Comparison of ENCODE assay signal across 8 cellular contexts in genomic region chr7:36152756-36153570, GRCh38. TPM values are rescaled to one million over a fixed set of nuclear protein-coding genes. Genes with fewer than 3 reads are reported as not detected.
DNase-seq lines count a peak whose midpoint lies in the region; ATAC-seq, FAIRE-seq and TF ChIP-seq lines count a peak whose summit lies in the region.

EEPD1 (plus strand) TSS chr7:36153254; CDS start chr7:36154325, 1,071 bp downstream.

- no peaks in the 10 kb centered on the region for H3K36me3 Mint-ChIP-seq in activated T-cell treated with anti-CD3 and anti-CD28 coated beads, Interleukin-2, amount 50 U/mL, for 72 hours (ENCODE audit: insufficient read depth in 2 of 2)

- H4K20me1 ChIP-seq in KMS-11 (ENCODE audit: insufficient read depth): no peaks in the 10 kb centered on the region

- TF ChIP-seq CTCF in KMS-11 (conservative IDR thresholded peaks at IDR 0.05; ENCODE audit: low read depth, low read length) (no peak), esophagus muscularis mucosa (IDR thresholded peaks at IDR 0.05) (peak in 1 of 3 experiments; percentile 7)

- H3K79me2 ChIP-seq in KMS-11 (ENCODE audit: insufficient read depth, low read depth): no peaks in the 10 kb centered on the region

- DNase-seq in DMS53 treated with DMSO at 0.1 percent for 48 hours (lab: John Stamatoyannopoulos, UW; ENCODE audit: unreplicated experiment): peak; percentile 96
- DNase-seq in RCC 7860 (ENCODE audit: low spot score): peak; percentile 97
- DNase-seq in activated T-cell treated with anti-CD3 and anti-CD28 coated beads, Interleukin-2, amount 50 U/mL, for 72 hours: peak; percentile 100
- DNase-seq in esophagus muscularis mucosa (ENCODE audit: extremely low spot score): peak; percentile 100
- peak; percentile 99 for DNase-seq in stimulated activated CD8-positive, alpha-beta memory T cell treated with anti-CD3 and anti-CD28 coated beads, Interleukin-7, amount 100 ng/mL, for 24 hours (ENCODE audit: low read depth)

- H3K27ac ChIP-seq in KMS-11 (no peak within 1 kb of the TSS), esophagus muscularis mucosa (replicated peaks in 1 of 4) (peak within 1 kb of the TSS; percentile 93 to 97 (median 95)), muscle layer of duodenum (ENCODE audit: low read length) (peak within 1 kb of the TSS; percentile 84)

- FAIRE-seq in RCC 7860 (lab: Jason Lieb, UNC): peak; percentile 93

- H3K27ac Mint-ChIP-seq in activated T-cell treated with anti-CD3 and anti-CD28 coated beads, Interleukin-2, amount 50 U/mL, for 72 hours: no peak within 1 kb of the TSS

- peak; percentile 59 for TF ChIP-seq POLR2A in esophagus muscularis mucosa (IDR thresholded peaks at IDR 0.05; ENCODE audit: low read depth)

- no peak within 1 kb of the TSS for H3K4me3 ChIP-seq in KMS-11 (IDR thresholded peaks at IDR 0.05; ENCODE audit: insufficient read depth, low read depth, low read length)
- peak within 1 kb of the TSS; percentile 73 to 92 (median 80) for H3K4me3 ChIP-seq in esophagus muscularis mucosa
- peak within 1 kb of the TSS; percentile 77 to 89 for H3K4me3 ChIP-seq in muscle layer of duodenum (ENCODE audit: low read depth in 1 of 2, low read length in 2 of 2)

- H3K27me3 ChIP-seq in KMS-11 (ENCODE audit: insufficient read depth, low read depth): no peaks in the 10 kb centered on the region
- no peaks in the 10 kb centered on the region for H3K27me3 ChIP-seq in esophagus muscularis mucosa
- H3K27me3 ChIP-seq in muscle layer of duodenum (ENCODE audit: low read depth, low read length): no peaks in the 10 kb centered on the region

- H3K9me3 Mint-ChIP-seq in activated T-cell treated with anti-CD3 and anti-CD28 coated beads, Interleukin-2, amount 50 U/mL, for 72 hours: peaks cover 0 to 6% of the 10 kb centered on the region in 2 donors

- no peak for TF ChIP-seq EP300 in esophagus muscularis mucosa (IDR thresholded peaks at IDR 0.05)

- WGBS in esophagus muscularis mucosa: under 1% methylated on average over 28 of the region's 88 CpGs

- peaks cover 25% of the 10 kb centered on the region for H3K4me1 Mint-ChIP-seq in activated T-cell treated with anti-CD3 and anti-CD28 coated beads, Interleukin-2, amount 50 U/mL, for 72 hours (ENCODE audit: low read depth)

- peak within 1 kb of the TSS; percentile 95 for H2AFZ ChIP-seq in KMS-11 (ENCODE audit: low read depth)

- H3K36me3 ChIP-seq in KMS-11 (ENCODE audit: insufficient read depth) (no peaks in the 10 kb centered on the region), esophagus muscularis mucosa (no peaks in the 10 kb centered on the region), muscle layer of duodenum (ENCODE audit: control insufficient read depth in 1 of 2, insufficient read depth in 2 of 2, low read length in 2 of 2) (no peaks in the 10 kb centered on the region)

- peak; percentile 93 for ATAC-seq in GM21786 (IDR thresholded peaks at IDR 0.05; ENCODE audit: unreplicated experiment)
- peak; percentile 95 to 96 for ATAC-seq in activated T-cell treated with anti-CD3 and anti-CD28 coated beads, Interleukin-2, amount 50 U/mL, for 72 hours (replicated peaks in 1 of 2)

- H3K9me3 ChIP-seq in esophagus muscularis mucosa (peaks cover 0 to 9% (median 4%) of the 10 kb centered on the region in 4 donors), muscle layer of duodenum (ENCODE audit: control insufficient read depth in 1 of 2, low read length in 2 of 2) (peaks cover 0 to 7% of the 10 kb centered on the region in 2 donors)

- peaks cover 6% of the 10 kb centered on the region for H3K27me3 Mint-ChIP-seq in activated T-cell treated with anti-CD3 and anti-CD28 coated beads, Interleukin-2, amount 50 U/mL, for 72 hours (ENCODE audit: low read depth)

- peak within 1 kb of the TSS; percentile 79 to 86 for H3K4me3 Mint-ChIP-seq in activated T-cell treated with anti-CD3 and anti-CD28 coated beads, Interleukin-2, amount 50 U/mL, for 72 hours

- peak within 1 kb of the TSS; percentile 77 for H3K4me2 ChIP-seq in KMS-11

- H3K9ac ChIP-seq in KMS-11: peak within 1 kb of the TSS; percentile 49

- H3K4me1 ChIP-seq in KMS-11 (ENCODE audit: low read depth, poor library complexity, severe bottlenecking) (peaks cover 6% of the 10 kb centered on the region), esophagus muscularis mucosa (peaks cover 38 to 54% (median 49%) of the 10 kb centered on the region in 4 donors), muscle layer of duodenum (ENCODE audit: control insufficient read depth in 1 of 2, insufficient read depth in 2 of 2, low read length in 2 of 2) (peaks cover 22 to 38% of the 10 kb centered on the region in 2 donors)

- intact Hi-C loops in esophagus muscularis mucosa (cut with DNase I): loop anchor here (5.0 to 10.0 kb wide), 2 partner anchors 129 to 168 kb away; no protein-coding TSS in a partner anchor

RNA-seq across cellular contexts. Expression of gene EEPD1, which starts in this region (rescaled TPM):
- total RNA-seq in activated T-cell treated with anti-CD3 and anti-CD28 coated beads, Interleukin-2, amount 50 U/mL, for 72 hours: 1 to 10 TPM; 1.2 to 1.8 TPM
- total RNA-seq in esophagus muscularis mucosa: 10 to 100 TPM; 18.7 to 27.9 (median 26.6) TPM

Comparison
In these comparisons a context has a peak if more than half of its experiments do, and no peak if none do; other contexts are left out.
1. RNA of gene EEPD1 (total RNA-seq): 18.7 to 27.9 TPM in esophagus muscularis mucosa; 1.2 to 1.8 TPM in activated T-cell treated with anti-CD3 and anti-CD28 coated beads, Interleukin-2, amount 50 U/mL, for 72 hours; every median in the first group is over 4 times any median in the second.
2. Peak in every context shown above with its lines, with median percentiles within 50 percentile points of each other: DNase-seq.